Comparison of ENCODE assay signal across 8 cellular contexts in the genomic region with DNA sequence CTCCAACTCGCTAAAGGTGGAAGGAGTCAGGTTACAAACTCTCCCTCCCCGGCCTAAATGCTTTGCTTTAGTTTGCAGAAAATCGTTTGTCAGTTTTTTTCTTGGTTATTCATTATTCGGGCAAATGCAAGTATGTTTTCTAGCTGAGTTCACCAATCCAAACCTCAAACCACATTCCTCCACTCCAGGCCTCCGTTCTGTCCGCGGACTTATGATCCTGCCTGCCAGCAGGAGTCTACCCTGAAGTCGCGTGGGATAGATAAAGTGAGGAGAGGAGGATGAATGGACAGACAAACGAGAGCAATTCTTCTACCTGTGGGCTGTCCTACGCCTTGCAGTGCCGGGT. TPM values are rescaled to one million over a fixed set of nuclear protein-coding genes. Genes with fewer than 3 reads are reported as not detected.
DNase-seq lines count a peak whose midpoint lies in the region; ATAC-seq and TF ChIP-seq lines count a peak whose summit lies in the region.

No MANE protein-coding gene starts in this region.

- peaks cover 31% of the 10 kb centered on the region for H3K27me3 Mint-ChIP-seq in endothelial cell (ENCODE audit: unreplicated experiment)
- peaks cover 9 to 15% of the 10 kb centered on the region in 2 donors for H3K27me3 Mint-ChIP-seq in natural killer cell (ENCODE audit: low read depth in 2 of 2)

- H3K9me3 Mint-ChIP-seq in endothelial cell (ENCODE audit: unreplicated experiment) (no peaks in the 10 kb centered on the region), natural killer cell (no peaks in the 10 kb centered on the region)

- no peak for TF ChIP-seq CTCF in endothelial cell (IDR thresholded peaks at IDR 0.05; ENCODE audit: unreplicated experiment)
- no peak for TF ChIP-seq CTCF in natural killer cell (IDR thresholded peaks at IDR 0.05)

- in situ Hi-C loops in G401 (cut with HindIII; ENCODE audit: low sequenced_read_pairs): no loop called here

- H3K4me3 Mint-ChIP-seq in endothelial cell (ENCODE audit: unreplicated experiment) (peak overlapping the region; percentile 95), natural killer cell (peak overlapping the region; percentile 91)

- intact Hi-C loops in natural killer cell (cut with micrococcal nuclease): loop anchor here (2.0 kb wide), 2 partner anchors 37 to 1991 kb away; no protein-coding TSS in a partner anchor

- peak; percentile 40 for DNase-seq in G401 (ENCODE audit: low spot score)
- DNase-seq in OCI-M1 (lab: John Stamatoyannopoulos, UW): peak; percentile 70
- DNase-seq in endothelial cell (ENCODE audit: low spot score): no peak
- DNase-seq in natural killer cell: no peak
- DNase-seq in putamen (ENCODE audit: low spot score): no peak

- H3K4me1 Mint-ChIP-seq in endothelial cell (ENCODE audit: unreplicated experiment): peaks cover 46% of the 10 kb centered on the region
- peaks cover 71 to 81% of the 10 kb centered on the region in 2 donors for H3K4me1 Mint-ChIP-seq in natural killer cell

- H3K36me3 Mint-ChIP-seq in endothelial cell (ENCODE audit: low read depth, unreplicated experiment) (peaks cover 43% of the 10 kb centered on the region), natural killer cell (peaks cover 28% of the 10 kb centered on the region)

- no peak for ATAC-seq in natural killer cell
- no peak for ATAC-seq in GM18909 (IDR thresholded peaks at IDR 0.05; ENCODE audit: poor library complexity, unreplicated experiment)
- ATAC-seq in GM21576 (IDR thresholded peaks at IDR 0.05; ENCODE audit: unreplicated experiment): no peak
- no peak for ATAC-seq in HG03135 (IDR thresholded peaks at IDR 0.05; ENCODE audit: unreplicated experiment)

- H3K27ac Mint-ChIP-seq in endothelial cell (ENCODE audit: unreplicated experiment) (peak overlapping the region; percentile 40), natural killer cell (peak overlapping the region; percentile 81 to 91)

RNA-seq across cellular contexts. Expression of gene ADAMTS1, which starts 1.3 kb away (rescaled TPM):
- 75.1 and 86.8 TPM in 2 replicates for total RNA-seq in G401 (2014; rRNA removed; shearing (Covaris generic))
- total RNA-seq in endothelial cell (ENCODE audit: unreplicated experiment) (67.5 TPM), natural killer cell (10 to 100 TPM; 12.5 to 18.7 (median 17.1) TPM)

Comparison
In these comparisons a context has a peak if more than half of its experiments do, and no peak if none do; other contexts are left out.
1. DNase-seq: peak in G401 (single experiment) and OCI-M1 (single experiment); none in endothelial cell (single experiment), natural killer cell (single experiment) and putamen (single experiment).